ENCODE assay signal across 26 cellular contexts in genomic region chr1:3505161-3505560, GRCh38. TPM values are rescaled to one million over a fixed set of nuclear protein-coding genes. Genes with fewer than 3 reads are reported as not detected.
A peak's percentile ranks its signal among the peaks of the same experiment; 100 is the strongest.
DNase-seq lines count a peak whose midpoint lies in the region; ATAC-seq, FAIRE-seq and TF ChIP-seq lines count a peak whose summit lies in the region.
"Had no signal": no experiment of that assay in that cellular context is flagged by ENCODE, and none has a peak within 500 bp of the region (broad histone marks: within the 10 kb centered on the region; RNA-seq: fewer than 3 reads in every experiment).

No MANE protein-coding gene starts in this region.

- no peak for ATAC-seq in HG02884 (IDR thresholded peaks at IDR 0.05; ENCODE audit: unreplicated experiment)
- ATAC-seq: activated CD8-positive, alpha-beta memory T cell treated with anti-CD3 and anti-CD28 coated beads, Interleukin-2, amount 10 ng/mL, durations not matched to agents 7 days and 5 days; foreskin keratinocyte; GM23338; heart right ventricle; stimulated activated naive B cell treated with anti-CD40 and anti-IgM and Interleukin-4, amounts not matched to agents 10 μg/mL and 1 μg/mL and 100 μg/mL, for 72 hours had no signal

- H3K4me3 ChIP-seq in coronary artery = no peak overlapping the region
- H3K4me3 ChIP-seq in skeletal muscle tissue (ENCODE audit: low read length in 3 of 3) = peak overlapping the region in 1 of 3 donors; percentile 49
- no peak overlapping the region for H3K4me3 ChIP-seq in kidney (ENCODE audit: low read length in 2 of 2)
- H3K4me3 ChIP-seq: breast epithelium, GM23338, heart right ventricle, right lobe of liver, testis had no signal

- H3K4me1 ChIP-seq in skeletal muscle tissue (ENCODE audit: control insufficient read depth in 3 of 3, insufficient read depth in 3 of 3, low read length in 3 of 3) = peaks cover 19 to 42% (median 38%) of the 10 kb centered on the region in 3 donors
- no peaks in the 10 kb centered on the region for H3K4me1 ChIP-seq in kidney (ENCODE audit: control insufficient read depth in 1 of 2, insufficient read depth in 1 of 2, low read depth in 1 of 2, low read length in 2 of 2)
- H3K4me1 ChIP-seq: breast epithelium, foreskin keratinocyte, heart right ventricle, right lobe of liver, testis had no signal

- no peak for FAIRE-seq in kidney (lab: Jason Lieb, UNC)
- FAIRE-seq: RCC 7860 had no signal

- no peaks in the 10 kb centered on the region for H3K9me3 ChIP-seq in skeletal muscle tissue (ENCODE audit: control insufficient read depth in 3 of 3, low read length in 3 of 3)
- no peaks in the 10 kb centered on the region for H3K9me3 ChIP-seq in kidney (ENCODE audit: control insufficient read depth in 1 of 2, low read length in 2 of 2)
- H3K9me3 ChIP-seq: breast epithelium, heart right ventricle, right lobe of liver, testis had no signal

- no peaks in the 10 kb centered on the region for H3K27me3 ChIP-seq in skeletal muscle tissue (ENCODE audit: control insufficient read depth in 3 of 3, insufficient read depth in 3 of 3, low read length in 3 of 3)
- H3K27me3 ChIP-seq: breast epithelium, heart right ventricle, right lobe of liver, testis had no signal

- peak overlapping the region in 1 of 3 donors; percentile 85 for H3K9ac ChIP-seq in skeletal muscle tissue (ENCODE audit: low read depth in 1 of 3, low read length in 3 of 3)
- H3K9ac ChIP-seq in kidney (ENCODE audit: low read length in 2 of 2) = no peak overlapping the region

- no peak for TF ChIP-seq EP300 in Ishikawa (IDR thresholded peaks at IDR 0.05; ENCODE audit: borderline replicate concordance)

- intact Hi-C loops in kidney (cut with DNase I) = no loop called here

- TF ChIP-seq RAD21 in Ishikawa (IDR thresholded peaks at IDR 0.05; ENCODE audit: low read depth) = no peak

- no peaks in the 10 kb centered on the region for H3K36me3 ChIP-seq in skeletal muscle tissue (ENCODE audit: control insufficient read depth in 3 of 3, insufficient read depth in 3 of 3, low read length in 3 of 3)
- no peaks in the 10 kb centered on the region for H3K36me3 ChIP-seq in kidney (ENCODE audit: control insufficient read depth in 1 of 2, insufficient read depth in 2 of 2, low read length in 2 of 2)
- H3K36me3 ChIP-seq: breast epithelium, heart right ventricle, right lobe of liver had no signal

- no peak for TF ChIP-seq CTCF in coronary artery (IDR thresholded peaks at IDR 0.05)
- no peak for TF ChIP-seq CTCF in kidney (IDR thresholded peaks at IDR 0.05; ENCODE audit: borderline replicate concordance, extremely low read depth, insufficient read depth)

- H3K27ac ChIP-seq in coronary artery (peak overlapping the region; percentile 69 to 83), skeletal muscle tissue (ENCODE audit: low read depth, low read length) (peak overlapping the region; percentile 94), kidney (ENCODE audit: low read depth in 2 of 2, low read length in 2 of 2) (no peak overlapping the region)
- H3K27ac ChIP-seq: 22Rv1, foreskin keratinocyte, heart right ventricle, right lobe of liver, testis had no signal

- DNase-seq in DMS53 (lab: John Stamatoyannopoulos, UW) (peak; percentile 70), DMS53 treated with DMSO at 0.1 percent for 48 hours (lab: John Stamatoyannopoulos, UW; ENCODE audit: unreplicated experiment) (no peak), coronary artery (ENCODE audit: low spot score) (no peak), kidney glomerular epithelial cell (lab: John Stamatoyannopoulos, UW) (no peak), kidney (no peak)
- DNase-seq: activated B cell treated with CpG ODN at 0.5 μM for 24 hours; activated CD8-positive, alpha-beta memory T cell treated with anti-CD3 and anti-CD28 coated beads, Interleukin-2, amount 10 ng/mL, durations not matched to agents 7 days and 5 days; activated naive CD4-positive, alpha-beta T cell treated with anti-CD3 and anti-CD28 coated beads for 36 hours; CD4-positive, alpha-beta T cell; effector memory CD4-positive, alpha-beta T cell; foreskin keratinocyte; heart right ventricle; NCI-H2029; posterior cingulate gyrus; right lobe of liver; stimulated activated CD4-positive, alpha-beta T cell treated with anti-CD3 and anti-CD28 coated beads, Interleukin-15, amount 100 ng/mL, for 24 hours; stimulated activated naive B cell treated with anti-CD40 and anti-IgM and Interleukin-4, amounts not matched to agents 10 μg/mL and 1 μg/mL and 100 μg/mL, for 72 hours; T-helper 1 cell; testis had no signal

TF ChIP-seq in Ishikawa, 13 proteins besides CTCF, POLR2A, EP300 and RAD21:
- TF ChIP-seq ZBTB7A (IDR thresholded peaks at IDR 0.05; ENCODE audit: low read depth) = 0 out of 2 replicates have a peak, but pooled peaks have one; percentile 22
- TF ChIP-seq USF1 (IDR thresholded peaks at IDR 0.05) = no peak

RNA-seq across cellular contexts. Expression of gene ARHGEF16, which starts 50.7 kb away (rescaled TPM):
- 0.52 TPM for total RNA-seq in skeletal muscle tissue
- 39.3 TPM for total RNA-seq in kidney
- polyA plus RNA-seq in kidney (ENCODE audit: insufficient read depth, low read depth, low replicate concordance) = 15.5 TPM
- total RNA-seq: activated B cell treated with CpG ODN at 0.5 μM for 24 hours; activated CD8-positive, alpha-beta memory T cell treated with anti-CD3 and anti-CD28 coated beads, Interleukin-2, amount 10 ng/mL, durations not matched to agents 7 days and 5 days had no signal

Comparison
In these comparisons a context has a peak if more than half of its experiments do, and no peak if none do; other contexts are left out.
1. H3K27ac ChIP-seq: peak in coronary artery (2 of 2) and skeletal muscle tissue (single experiment); none in kidney (0 of 2).
2. RNA of gene ARHGEF16, which starts 50.7 kb away (total RNA-seq): 39.3 TPM in kidney (single experiment); 0.52 TPM in skeletal muscle tissue (single experiment); every median in the first group is over 10 times any median in the second.